ENCODE assay signal across 16 cellular contexts in genomic region chr2:57947398-57947797, GRCh38.
"Had no signal": no experiment of that assay in that cellular context is flagged by ENCODE, and none has a peak within 500 bp of the region (broad histone marks: within the 10 kb centered on the region; RNA-seq: fewer than 3 reads in every experiment).

No MANE protein-coding gene starts in this region.

- H3K27me3 Mint-ChIP-seq: activated CD4-positive, alpha-beta memory T cell treated with anti-CD3 and anti-CD28 coated beads, Interleukin-2, amount 10 ng/mL, durations not matched to agents 7 days and 5 days; activated naive CD8-positive, alpha-beta T cell treated with anti-CD3 and anti-CD28 coated beads for 36 hours; naive B cell had no signal

- H3K4me1 Mint-ChIP-seq: activated CD4-positive, alpha-beta memory T cell treated with anti-CD3 and anti-CD28 coated beads, Interleukin-2, amount 10 ng/mL, durations not matched to agents 7 days and 5 days; activated naive CD8-positive, alpha-beta T cell treated with anti-CD3 and anti-CD28 coated beads for 36 hours; naive B cell had no signal

- H3K4me1 ChIP-seq: gastroesophageal sphincter, stomach had no signal

- H3K36me3 Mint-ChIP-seq: activated naive CD8-positive, alpha-beta T cell treated with anti-CD3 and anti-CD28 coated beads for 36 hours; mesothelial cell of epicardium had no signal

- H3K9me3 ChIP-seq: gastroesophageal sphincter, stomach, thoracic aorta had no signal

- FAIRE-seq: urothelium cell line had no signal

- H3K27ac Mint-ChIP-seq: activated CD4-positive, alpha-beta memory T cell treated with anti-CD3 and anti-CD28 coated beads, Interleukin-2, amount 10 ng/mL, durations not matched to agents 7 days and 5 days; activated naive CD8-positive, alpha-beta T cell treated with anti-CD3 and anti-CD28 coated beads for 36 hours; mesothelial cell of epicardium; naive B cell had no signal

- DNase-seq: activated CD4-positive, alpha-beta memory T cell treated with anti-CD3 and anti-CD28 coated beads, Interleukin-2, amount 10 ng/mL, durations not matched to agents 7 days and 5 days; activated gamma-delta T cell treated with Interleukin-2 at 50 U/mL for 16 hours; activated naive CD8-positive, alpha-beta T cell treated with anti-CD3 and anti-CD28 coated beads for 36 hours; activated T-cell treated with anti-CD3 and anti-CD28 coated beads, Interleukin-2, amount 50 U/mL, for 72 hours; brain microvascular endothelial cell; effector memory CD4-positive, alpha-beta T cell; hippocampal formation; naive B cell; stimulated activated CD4-positive, alpha-beta T cell treated with anti-CD3 and anti-CD28 coated beads, Interleukin-4, amount 100 ng/mL, for 4 hours; stomach had no signal

- H3K9me3 Mint-ChIP-seq: activated CD4-positive, alpha-beta memory T cell treated with anti-CD3 and anti-CD28 coated beads, Interleukin-2, amount 10 ng/mL, durations not matched to agents 7 days and 5 days; activated naive CD8-positive, alpha-beta T cell treated with anti-CD3 and anti-CD28 coated beads for 36 hours; activated T-cell treated with anti-CD3 and anti-CD28 coated beads, Interleukin-2, amount 50 U/mL, for 72 hours had no signal

- H3K27me3 ChIP-seq: brain microvascular endothelial cell, gastroesophageal sphincter, stomach had no signal

- ATAC-seq: activated T-cell treated with anti-CD3 and anti-CD28 coated beads, Interleukin-2, amount 50 U/mL, for 72 hours; gastroesophageal sphincter had no signal

- H3K36me3 ChIP-seq: brain microvascular endothelial cell, gastroesophageal sphincter, stomach, thoracic aorta had no signal

- H3K4me3 ChIP-seq: gastroesophageal sphincter, skin epidermis, stomach, thoracic aorta had no signal

- H3K4me3 Mint-ChIP-seq: activated CD4-positive, alpha-beta memory T cell treated with anti-CD3 and anti-CD28 coated beads, Interleukin-2, amount 10 ng/mL, durations not matched to agents 7 days and 5 days; activated naive CD8-positive, alpha-beta T cell treated with anti-CD3 and anti-CD28 coated beads for 36 hours; activated T-cell treated with anti-CD3 and anti-CD28 coated beads, Interleukin-2, amount 50 U/mL, for 72 hours; mesothelial cell of epicardium; naive B cell had no signal

- H3K27ac ChIP-seq: brain microvascular endothelial cell, gastroesophageal sphincter, skin epidermis, stomach, thoracic aorta, VCaP had no signal
